8 cellular contexts compared by ENCODE assay signal in the genomic region with DNA sequence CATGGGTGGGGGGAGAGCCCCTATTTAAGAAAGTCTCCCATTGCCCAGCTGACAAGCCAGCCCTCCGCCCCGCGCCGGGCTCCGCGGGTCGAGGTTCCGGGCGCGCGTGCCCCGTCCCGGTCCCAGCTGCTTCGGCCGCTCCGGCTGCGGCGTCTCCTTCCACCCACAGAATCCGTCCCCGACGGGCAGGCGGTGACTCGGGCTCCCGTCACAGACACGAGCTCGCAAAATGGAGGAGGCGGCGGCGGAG. TPM values are rescaled to one million over a fixed set of nuclear protein-coding genes. Genes with fewer than 3 reads are reported as not detected.
DNase-seq lines count a peak whose midpoint lies in the region; ATAC-seq, FAIRE-seq and TF ChIP-seq lines count a peak whose summit lies in the region.

No MANE protein-coding gene starts in this region.

- peaks cover 60% of the 10 kb centered on the region for H3K4me1 Mint-ChIP-seq in activated CD4-positive, alpha-beta memory T cell treated with anti-CD3 and anti-CD28 coated beads, Interleukin-2, amount 10 ng/mL, durations not matched to agents 7 days and 5 days

- peak overlapping the region; percentile 96 for H2AFZ ChIP-seq in hepatocyte

- peak overlapping the region; percentile 79 for H3K27ac Mint-ChIP-seq in activated CD4-positive, alpha-beta memory T cell treated with anti-CD3 and anti-CD28 coated beads, Interleukin-2, amount 10 ng/mL, durations not matched to agents 7 days and 5 days

- CTCF ChIA-PET in activated CD4-positive, alpha-beta memory T cell treated with anti-CD3 and anti-CD28 coated beads, Interleukin-2, amount 10 ng/mL, durations not matched to agents 7 days and 5 days (lab: Charles Lee), result interaction anchor here (0.7 to 3.0 kb wide), 19 partner anchors 10 to 788 kb away, joined by 3 to 57 read pairs (median 4); no protein-coding TSS in a partner anchor

- H3K27me3 ChIP-seq in hepatocyte (no peaks in the 10 kb centered on the region), small intestine (ENCODE audit: control insufficient read depth in 2 of 2, insufficient read depth in 2 of 2, low read length in 2 of 2) (no peaks in the 10 kb centered on the region)

- H3K4me3 Mint-ChIP-seq in activated CD4-positive, alpha-beta memory T cell treated with anti-CD3 and anti-CD28 coated beads, Interleukin-2, amount 10 ng/mL, durations not matched to agents 7 days and 5 days, result peak overlapping the region; percentile 75

- POLR2A ChIA-PET in activated CD4-positive, alpha-beta memory T cell treated with anti-CD3 and anti-CD28 coated beads, Interleukin-2, amount 10 ng/mL, durations not matched to agents 7 days and 5 days (lab: Charles Lee), result interaction anchor here (0.6 to 3.4 kb wide), 24 partner anchors 8 to 784 kb away, joined by 3 to 80 read pairs (median 6); a partner anchor contains a TSS

- WGBS in hepatocyte (ENCODE audit: low lambda C conversion rate, missing lambda C conversion rate), result under 1% methylated on average over 29 of the region's 29 CpGs
- 0 to 1% (median 0%) methylated on average over 27 to 29 of the region's 29 CpGs for WGBS in small intestine, 3 donors

- no peak for DNase-seq in activated CD4-positive, alpha-beta memory T cell treated with anti-CD3 and anti-CD28 coated beads, Interleukin-2, amount 10 ng/mL, durations not matched to agents 7 days and 5 days
- DNase-seq in hepatocyte (ENCODE audit: low spot score), result no peak
- no peak for DNase-seq in small intestine
- DNase-seq in NCI-H2107 (lab: John Stamatoyannopoulos, UW), result no peak
- no peak for DNase-seq in RCC 7860 (ENCODE audit: low spot score)
- no peak for DNase-seq in stimulated activated CD4-positive, alpha-beta T cell treated with anti-CD3 and anti-CD28 coated beads, Interleukin-15, amount 100 ng/mL, for 24 hours

- peak overlapping the region; percentile 100 for H3K27ac ChIP-seq in hepatocyte
- peak overlapping the region; percentile 89 to 99 for H3K27ac ChIP-seq in small intestine (ENCODE audit: low read depth in 1 of 2, low read length in 1 of 2)

- no peaks in the 10 kb centered on the region for H3K9me2 ChIP-seq in hepatocyte (replicated peaks; ENCODE audit: insufficient read depth)

- no peak for TF ChIP-seq CTCF in hepatocyte (IDR thresholded peaks at IDR 0.05; ENCODE audit: poor library complexity)

- H3K27me3 Mint-ChIP-seq in activated CD4-positive, alpha-beta memory T cell treated with anti-CD3 and anti-CD28 coated beads, Interleukin-2, amount 10 ng/mL, durations not matched to agents 7 days and 5 days, result no peaks in the 10 kb centered on the region

- H4K20me1 ChIP-seq in hepatocyte (ENCODE audit: insufficient read depth, poor library complexity, severe bottlenecking), result peaks cover 33% of the 10 kb centered on the region

- H3K36me3 ChIP-seq in hepatocyte (replicated peaks; ENCODE audit: insufficient read depth, low read depth), result no peaks in the 10 kb centered on the region
- no peaks in the 10 kb centered on the region for H3K36me3 ChIP-seq in small intestine (ENCODE audit: control insufficient read depth in 2 of 2, insufficient read depth in 2 of 2, low read length in 2 of 2)

- peak overlapping the region; percentile 93 for H3K4me2 ChIP-seq in hepatocyte

- H3K4me3 ChIP-seq in hepatocyte (peak overlapping the region; percentile 98), small intestine (ENCODE audit: low read depth in 1 of 2, low read length in 2 of 2) (peak overlapping the region; percentile 91 to 92)

- H3K9me3 ChIP-seq in hepatocyte (ENCODE audit: low read depth) (no peaks in the 10 kb centered on the region), small intestine (ENCODE audit: control insufficient read depth, low read depth) (no peaks in the 10 kb centered on the region)

- H3K4me1 ChIP-seq in hepatocyte (ENCODE audit: insufficient read depth) (peaks cover 12% of the 10 kb centered on the region), small intestine (ENCODE audit: control insufficient read depth in 2 of 2, insufficient read depth in 1 of 2, low read depth in 1 of 2, low read length in 1 of 2) (no peaks in the 10 kb centered on the region)

- FAIRE-seq in small intestine (lab: Jason Lieb, UNC), result no peak
- FAIRE-seq in RCC 7860 (lab: Jason Lieb, UNC), result no peak

- H3K79me2 ChIP-seq in hepatocyte, result peaks cover 49% of the 10 kb centered on the region

- peaks cover 50% of the 10 kb centered on the region for H3K36me3 Mint-ChIP-seq in activated CD4-positive, alpha-beta memory T cell treated with anti-CD3 and anti-CD28 coated beads, Interleukin-2, amount 10 ng/mL, durations not matched to agents 7 days and 5 days (ENCODE audit: low read depth)

- peak; percentile 23 for ATAC-seq in GM19324 (IDR thresholded peaks at IDR 0.05; ENCODE audit: low FRiP score, unreplicated experiment)
- peak; percentile 12 for ATAC-seq in HG02970 (IDR thresholded peaks at IDR 0.05; ENCODE audit: low FRiP score, unreplicated experiment)

- H3K9me3 Mint-ChIP-seq in activated CD4-positive, alpha-beta memory T cell treated with anti-CD3 and anti-CD28 coated beads, Interleukin-2, amount 10 ng/mL, durations not matched to agents 7 days and 5 days, result peaks cover 2% of the 10 kb centered on the region

RNA-seq across cellular contexts. Expression of a gene that starts 0.2 kb away (rescaled TPM):
- 10 to 100 TPM; 79.3 to 81.6 TPM for total RNA-seq in activated CD4-positive, alpha-beta memory T cell treated with anti-CD3 and anti-CD28 coated beads, Interleukin-2, amount 10 ng/mL, durations not matched to agents 7 days and 5 days
- 53.2 and 60.5 TPM in 2 replicates for total RNA-seq in hepatocyte
- 41.0 and 55.4 TPM in 2 replicates for polyA plus RNA-seq in hepatocyte
- polyA plus RNA-seq in small intestine, result 10 to 100 TPM; 13.7 to 17.3 (median 16.3) TPM
